ENCODE assay signal across 1 cellular context in the genomic region with DNA sequence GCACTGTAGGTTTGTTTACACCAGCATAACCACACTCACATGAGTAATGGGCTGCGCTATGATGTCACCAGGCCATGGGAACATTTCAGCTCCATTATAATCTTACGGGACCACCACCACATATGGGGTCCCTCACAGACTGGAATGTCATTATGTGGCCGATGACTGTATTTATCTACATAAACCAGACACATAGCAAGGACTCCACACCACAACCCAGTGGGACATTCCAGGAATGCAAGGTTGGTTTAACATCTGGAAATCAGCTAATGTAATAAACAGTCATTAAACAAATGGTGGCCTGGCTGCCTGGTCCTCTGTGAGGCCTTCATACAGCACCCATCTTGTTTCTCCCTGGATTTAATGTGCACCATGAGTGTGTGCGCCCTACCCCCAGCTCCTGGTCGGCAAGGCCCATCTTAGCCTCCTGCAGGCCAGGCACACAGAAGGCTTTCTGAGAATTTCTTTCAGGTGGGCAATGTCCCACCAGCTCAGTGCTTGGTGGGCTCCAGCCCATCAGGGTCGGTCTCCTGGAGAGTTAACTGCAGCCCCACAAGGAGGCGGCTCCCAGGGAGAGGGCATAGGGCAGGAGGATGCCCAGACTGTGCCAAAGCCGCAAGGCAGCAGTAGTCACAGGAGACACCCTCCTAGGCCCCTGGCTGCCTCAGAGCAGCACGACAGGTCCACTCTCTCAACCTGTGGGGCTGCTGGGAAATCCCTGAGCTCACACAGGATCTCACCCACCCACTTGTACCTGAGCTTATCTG.
TF ChIP-seq lines count a peak whose summit lies in the region.

No MANE protein-coding gene starts in this region.

TF ChIP-seq in IMR-90, 13 proteins besides CTCF, POLR2A, EP300 and RAD21:
- TF ChIP-seq RFX5 (IDR thresholded peaks at IDR 0.05; ENCODE audit: low read depth, low read length) (no peak), FOS (IDR thresholded peaks at IDR 0.05; ENCODE audit: low read depth, low read length) (no peak), BHLHE40 (IDR thresholded peaks at IDR 0.05; ENCODE audit: low read depth, low read length) (peak; percentile 29; the same call in 1 of the 2 replicates), MXI1 (IDR thresholded peaks at IDR 0.05; ENCODE audit: borderline replicate concordance, low read depth, low read length) (no peak)
- TF ChIP-seq, protein P1, sequence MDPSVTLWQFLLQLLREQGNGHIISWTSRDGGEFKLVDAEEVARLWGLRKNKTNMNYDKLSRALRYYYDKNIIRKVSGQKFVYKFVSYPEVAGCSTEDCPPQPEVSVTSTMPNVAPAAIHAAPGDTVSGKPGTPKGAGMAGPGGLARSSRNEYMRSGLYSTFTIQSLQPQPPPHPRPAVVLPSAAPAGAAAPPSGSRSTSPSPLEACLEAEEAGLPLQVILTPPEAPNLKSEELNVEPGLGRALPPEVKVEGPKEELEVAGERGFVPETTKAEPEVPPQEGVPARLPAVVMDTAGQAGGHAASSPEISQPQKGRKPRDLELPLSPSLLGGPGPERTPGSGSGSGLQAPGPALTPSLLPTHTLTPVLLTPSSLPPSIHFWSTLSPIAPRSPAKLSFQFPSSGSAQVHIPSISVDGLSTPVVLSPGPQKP (IDR thresholded peaks at IDR 0.05; ENCODE audit: borderline replicate concordance, low read depth, low read length), result no peak
